ENCODE assay signal across 1 cellular context in the genomic region with DNA sequence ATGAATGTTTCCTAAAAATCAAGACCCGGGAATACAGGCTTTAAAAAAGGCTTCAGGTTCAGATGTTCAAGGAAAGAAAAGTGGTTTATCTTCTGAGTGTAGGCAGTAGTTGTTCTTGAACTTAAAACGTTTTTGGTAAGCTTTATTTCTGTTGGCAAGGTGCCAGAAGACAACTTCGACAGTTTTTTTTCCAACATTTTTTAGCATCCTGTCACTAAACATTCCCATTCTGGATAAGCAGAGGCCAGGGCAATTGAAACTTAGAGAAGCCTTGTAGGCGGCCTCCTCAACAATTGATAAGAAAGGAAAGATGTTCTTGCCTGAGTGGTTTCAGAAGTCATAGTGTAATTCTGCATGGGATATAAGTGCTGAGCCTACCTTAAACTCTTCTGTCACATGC.
A peak's percentile ranks its signal among the peaks of the same experiment; 100 is the strongest.
TF ChIP-seq lines count a peak whose summit lies in the region.

No MANE protein-coding gene starts in this region.

TF ChIP-seq in HEK293, 187 proteins besides CTCF, POLR2A, EP300 and RAD21 (continued from another document):
- TF ChIP-seq, protein P1, sequence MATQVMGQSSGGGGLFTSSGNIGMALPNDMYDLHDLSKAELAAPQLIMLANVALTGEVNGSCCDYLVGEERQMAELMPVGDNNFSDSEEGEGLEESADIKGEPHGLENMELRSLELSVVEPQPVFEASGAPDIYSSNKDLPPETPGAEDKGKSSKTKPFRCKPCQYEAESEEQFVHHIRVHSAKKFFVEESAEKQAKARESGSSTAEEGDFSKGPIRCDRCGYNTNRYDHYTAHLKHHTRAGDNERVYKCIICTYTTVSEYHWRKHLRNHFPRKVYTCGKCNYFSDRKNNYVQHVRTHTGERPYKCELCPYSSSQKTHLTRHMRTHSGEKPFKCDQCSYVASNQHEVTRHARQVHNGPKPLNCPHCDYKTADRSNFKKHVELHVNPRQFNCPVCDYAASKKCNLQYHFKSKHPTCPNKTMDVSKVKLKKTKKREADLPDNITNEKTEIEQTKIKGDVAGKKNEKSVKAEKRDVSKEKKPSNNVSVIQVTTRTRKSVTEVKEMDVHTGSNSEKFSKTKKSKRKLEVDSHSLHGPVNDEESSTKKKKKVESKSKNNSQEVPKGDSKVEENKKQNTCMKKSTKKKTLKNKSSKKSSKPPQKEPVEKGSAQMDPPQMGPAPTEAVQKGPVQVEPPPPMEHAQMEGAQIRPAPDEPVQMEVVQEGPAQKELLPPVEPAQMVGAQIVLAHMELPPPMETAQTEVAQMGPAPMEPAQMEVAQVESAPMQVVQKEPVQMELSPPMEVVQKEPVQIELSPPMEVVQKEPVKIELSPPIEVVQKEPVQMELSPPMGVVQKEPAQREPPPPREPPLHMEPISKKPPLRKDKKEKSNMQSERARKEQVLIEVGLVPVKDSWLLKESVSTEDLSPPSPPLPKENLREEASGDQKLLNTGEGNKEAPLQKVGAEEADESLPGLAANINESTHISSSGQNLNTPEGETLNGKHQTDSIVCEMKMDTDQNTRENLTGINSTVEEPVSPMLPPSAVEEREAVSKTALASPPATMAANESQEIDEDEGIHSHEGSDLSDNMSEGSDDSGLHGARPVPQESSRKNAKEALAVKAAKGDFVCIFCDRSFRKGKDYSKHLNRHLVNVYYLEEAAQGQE (tag by site-specific recombination; IDR thresholded peaks at IDR 0.05): no peak
- TF ChIP-seq, protein P2, sequence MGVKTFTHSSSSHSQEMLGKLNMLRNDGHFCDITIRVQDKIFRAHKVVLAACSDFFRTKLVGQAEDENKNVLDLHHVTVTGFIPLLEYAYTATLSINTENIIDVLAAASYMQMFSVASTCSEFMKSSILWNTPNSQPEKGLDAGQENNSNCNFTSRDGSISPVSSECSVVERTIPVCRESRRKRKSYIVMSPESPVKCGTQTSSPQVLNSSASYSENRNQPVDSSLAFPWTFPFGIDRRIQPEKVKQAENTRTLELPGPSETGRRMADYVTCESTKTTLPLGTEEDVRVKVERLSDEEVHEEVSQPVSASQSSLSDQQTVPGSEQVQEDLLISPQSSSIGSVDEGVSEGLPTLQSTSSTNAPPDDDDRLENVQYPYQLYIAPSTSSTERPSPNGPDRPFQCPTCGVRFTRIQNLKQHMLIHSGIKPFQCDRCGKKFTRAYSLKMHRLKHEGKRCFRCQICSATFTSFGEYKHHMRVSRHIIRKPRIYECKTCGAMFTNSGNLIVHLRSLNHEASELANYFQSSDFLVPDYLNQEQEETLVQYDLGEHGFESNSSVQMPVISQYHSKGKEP (tag by site-specific recombination; IDR thresholded peaks at IDR 0.05): peak; percentile 76
- TF ChIP-seq, protein P3, sequence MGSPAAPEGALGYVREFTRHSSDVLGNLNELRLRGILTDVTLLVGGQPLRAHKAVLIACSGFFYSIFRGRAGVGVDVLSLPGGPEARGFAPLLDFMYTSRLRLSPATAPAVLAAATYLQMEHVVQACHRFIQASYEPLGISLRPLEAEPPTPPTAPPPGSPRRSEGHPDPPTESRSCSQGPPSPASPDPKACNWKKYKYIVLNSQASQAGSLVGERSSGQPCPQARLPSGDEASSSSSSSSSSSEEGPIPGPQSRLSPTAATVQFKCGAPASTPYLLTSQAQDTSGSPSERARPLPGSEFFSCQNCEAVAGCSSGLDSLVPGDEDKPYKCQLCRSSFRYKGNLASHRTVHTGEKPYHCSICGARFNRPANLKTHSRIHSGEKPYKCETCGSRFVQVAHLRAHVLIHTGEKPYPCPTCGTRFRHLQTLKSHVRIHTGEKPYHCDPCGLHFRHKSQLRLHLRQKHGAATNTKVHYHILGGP (tag by site-specific recombination; IDR thresholded peaks at IDR 0.05): peak; percentile 61; the same call in 1 of the 2 replicates
- no peak for TF ChIP-seq ZSCAN23 (tag by site-specific recombination; IDR thresholded peaks at IDR 0.05)
- peak; percentile 79 for TF ChIP-seq ZNF549 (tag by site-specific recombination; IDR thresholded peaks at IDR 0.05)
- TF ChIP-seq ZNF214 (tag by site-specific recombination; IDR thresholded peaks at IDR 0.05; ENCODE audit: borderline replicate concordance): peak; percentile 50; the same call in 1 of the 2 replicates
- TF ChIP-seq, protein P4, sequence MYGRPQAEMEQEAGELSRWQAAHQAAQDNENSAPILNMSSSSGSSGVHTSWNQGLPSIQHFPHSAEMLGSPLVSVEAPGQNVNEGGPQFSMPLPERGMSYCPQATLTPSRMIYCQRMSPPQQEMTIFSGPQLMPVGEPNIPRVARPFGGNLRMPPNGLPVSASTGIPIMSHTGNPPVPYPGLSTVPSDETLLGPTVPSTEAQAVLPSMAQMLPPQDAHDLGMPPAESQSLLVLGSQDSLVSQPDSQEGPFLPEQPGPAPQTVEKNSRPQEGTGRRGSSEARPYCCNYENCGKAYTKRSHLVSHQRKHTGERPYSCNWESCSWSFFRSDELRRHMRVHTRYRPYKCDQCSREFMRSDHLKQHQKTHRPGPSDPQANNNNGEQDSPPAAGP (tag by site-specific recombination; IDR thresholded peaks at IDR 0.05): no peak
- peak; percentile 72; the same call in 1 of the 2 replicates for TF ChIP-seq ZNF544 (tag by site-specific recombination; IDR thresholded peaks at IDR 0.05)
- no peak for TF ChIP-seq ZNF311 (tag by site-specific recombination; IDR thresholded peaks at IDR 0.05; ENCODE audit: borderline replicate concordance)
- TF ChIP-seq ZNF660 (tag by site-specific recombination; IDR thresholded peaks at IDR 0.05): peak; percentile 58; the same call in 1 of the 2 replicates
- TF ChIP-seq, protein P5, sequence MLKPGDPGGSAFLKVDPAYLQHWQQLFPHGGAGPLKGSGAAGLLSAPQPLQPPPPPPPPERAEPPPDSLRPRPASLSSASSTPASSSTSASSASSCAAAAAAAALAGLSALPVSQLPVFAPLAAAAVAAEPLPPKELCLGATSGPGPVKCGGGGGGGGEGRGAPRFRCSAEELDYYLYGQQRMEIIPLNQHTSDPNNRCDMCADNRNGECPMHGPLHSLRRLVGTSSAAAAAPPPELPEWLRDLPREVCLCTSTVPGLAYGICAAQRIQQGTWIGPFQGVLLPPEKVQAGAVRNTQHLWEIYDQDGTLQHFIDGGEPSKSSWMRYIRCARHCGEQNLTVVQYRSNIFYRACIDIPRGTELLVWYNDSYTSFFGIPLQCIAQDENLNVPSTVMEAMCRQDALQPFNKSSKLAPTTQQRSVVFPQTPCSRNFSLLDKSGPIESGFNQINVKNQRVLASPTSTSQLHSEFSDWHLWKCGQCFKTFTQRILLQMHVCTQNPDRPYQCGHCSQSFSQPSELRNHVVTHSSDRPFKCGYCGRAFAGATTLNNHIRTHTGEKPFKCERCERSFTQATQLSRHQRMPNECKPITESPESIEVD (tag by site-specific recombination; IDR thresholded peaks at IDR 0.05): peak; percentile 41
- no peak for TF ChIP-seq SCRT1 (tag by site-specific recombination; IDR thresholded peaks at IDR 0.05; ENCODE audit: borderline replicate concordance)
- peak; percentile 59; the same call in 1 of the 2 replicates for TF ChIP-seq ZNF776 (tag by site-specific recombination; IDR thresholded peaks at IDR 0.05; ENCODE audit: borderline replicate concordance)
- 0 out of 2 replicates have a peak, but pooled peaks have one; percentile 49 for TF ChIP-seq ZNF677 (tag by site-specific recombination; IDR thresholded peaks at IDR 0.05)
- TF ChIP-seq HOXC10 (CRISPR knock-in tag; IDR thresholded peaks at IDR 0.05): no peak
- no peak for TF ChIP-seq ZFP37 (tag by site-specific recombination; IDR thresholded peaks at IDR 0.05)
- TF ChIP-seq ZEB2 (tag by site-specific recombination; IDR thresholded peaks at IDR 0.05): no peak
- TF ChIP-seq ZNF830 (tag by site-specific recombination; IDR thresholded peaks at IDR 0.05; ENCODE audit: low read depth): peak; percentile 83
- TF ChIP-seq ZNF112 (tag by site-specific recombination; IDR thresholded peaks at IDR 0.05): peak; percentile 77
- peak; percentile 82 for TF ChIP-seq ZNF37A (tag by site-specific recombination; IDR thresholded peaks at IDR 0.05)
- TF ChIP-seq ZNF174 (tag by site-specific recombination; IDR thresholded peaks at IDR 0.05): peak; percentile 85; the same call in 1 of the 2 replicates
- no peak for TF ChIP-seq SP2 (tag by site-specific recombination; IDR thresholded peaks at IDR 0.05)
- peak; percentile 26; the same call in 1 of the 2 replicates for TF ChIP-seq ZNF561 (tag by site-specific recombination; IDR thresholded peaks at IDR 0.05; ENCODE audit: borderline replicate concordance)
- no peak for TF ChIP-seq ZNF175 (tag by site-specific recombination; IDR thresholded peaks at IDR 0.05)
- 0 out of 2 replicates have a peak, but pooled peaks have one; percentile 19 for TF ChIP-seq IKZF3 (tag by site-specific recombination; IDR thresholded peaks at IDR 0.05)
- no peak for TF ChIP-seq ZNF777 (tag by site-specific recombination; IDR thresholded peaks at IDR 0.05; ENCODE audit: borderline replicate concordance)
- TF ChIP-seq ZNF184 (tag by site-specific recombination; IDR thresholded peaks at IDR 0.05): 0 out of 2 replicates have a peak, but pooled peaks have one; percentile 80
